In the genomic region with DNA sequence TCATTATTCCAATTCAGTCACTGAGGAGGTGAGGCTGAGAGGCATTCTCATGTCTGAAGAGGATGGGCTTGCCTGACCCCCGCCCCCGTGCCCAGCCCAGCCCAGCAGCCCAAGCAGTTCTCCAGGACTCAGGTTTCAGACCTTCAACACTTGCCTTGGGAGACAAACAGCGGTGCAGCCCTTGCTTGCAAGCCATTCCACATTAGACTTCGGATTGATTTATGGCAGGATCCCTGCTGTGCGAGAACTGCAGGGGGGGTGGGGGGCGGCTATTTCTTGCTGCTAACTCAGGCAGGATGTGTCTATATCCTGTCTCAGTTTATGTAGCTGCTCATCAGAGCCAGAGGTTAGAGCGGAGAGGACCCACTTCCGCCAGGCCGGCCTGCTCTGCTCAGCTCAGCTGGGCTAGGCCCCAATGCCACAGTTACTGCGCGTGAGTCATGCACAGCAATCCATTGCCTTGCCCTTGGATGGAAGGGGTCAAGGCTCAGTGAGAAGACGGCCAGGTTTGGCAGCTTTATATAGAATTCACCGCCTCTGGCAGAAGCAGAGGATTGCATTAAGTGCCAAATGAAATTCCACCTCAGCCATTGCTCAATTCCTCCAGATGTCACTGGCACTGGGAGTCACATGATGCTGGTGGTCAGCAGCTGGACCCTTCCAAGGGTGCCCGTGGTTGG, we compare ENCODE assay signal across 8 cellular contexts. TPM values are rescaled to one million over a fixed set of nuclear protein-coding genes. Genes with fewer than 3 reads are reported as not detected.
DNase-seq lines count a peak whose midpoint lies in the region; ATAC-seq and TF ChIP-seq lines count a peak whose summit lies in the region.

No MANE protein-coding gene starts in this region.

- intact Hi-C loops in A673 (cut with micrococcal nuclease; ENCODE audit: unreplicated experiment) = no loop called here
- intact Hi-C loops in left cardiac atrium (cut with DNase I) = loop anchor here in 1 of 2 donors (10.0 kb wide), 1 partner anchor 117 kb away; no protein-coding TSS in a partner anchor

- H3K27me3 Mint-ChIP-seq in activated naive CD8-positive, alpha-beta T cell = no peaks in the 10 kb centered on the region

- POLR2A ChIA-PET in A673 (lab: Charles Lee; ENCODE audit: low non-redundant PET) = no interaction called here

- DNase-seq in A673 (ENCODE audit: low spot score) (peak; percentile 75), RWPE2 (ENCODE audit: low spot score) (no peak), left cardiac atrium (peak; percentile 89), retinal pigment epithelial cell (ENCODE audit: low read depth) (peak; percentile 69), DMS53 treated with DMSO at 0.1 percent for 48 hours (lab: John Stamatoyannopoulos, UW; ENCODE audit: unreplicated experiment) (no peak)

- H3K4me1 Mint-ChIP-seq in activated naive CD8-positive, alpha-beta T cell (ENCODE audit: low read depth) = peaks cover 70% of the 10 kb centered on the region

- CTCF ChIA-PET in A673 (lab: Charles Lee) = no interaction called here

- ATAC-seq in GM19035 (IDR thresholded peaks at IDR 0.05; ENCODE audit: unreplicated experiment) (peak; percentile 60), HG03139 (IDR thresholded peaks at IDR 0.05; ENCODE audit: unreplicated experiment) (peak; percentile 67), RWPE2 (ENCODE audit: low read depth) (peak; percentile 37; the same call in 1 of the 3 replicates), left cardiac atrium (peak; percentile 76 to 89)

- peaks cover 25% of the 10 kb centered on the region for H3K4me1 ChIP-seq in A673 (ENCODE audit: insufficient read depth, low read length, poor library complexity, severe bottlenecking)
- H3K4me1 ChIP-seq in RWPE2 (ENCODE audit: insufficient read depth, poor library complexity, severe bottlenecking) = no peaks in the 10 kb centered on the region

- no peaks in the 10 kb centered on the region for H3K36me3 ChIP-seq in A673 (ENCODE audit: insufficient read depth, low read length, poor library complexity, severe bottlenecking)
- H3K36me3 ChIP-seq in RWPE2 (ENCODE audit: low read depth) = no peaks in the 10 kb centered on the region

- TF ChIP-seq CTCF in A673 (conservative IDR thresholded peaks at IDR 0.05; ENCODE audit: low read depth, low read length) = no peak
- no peak for TF ChIP-seq CTCF in RWPE2 (IDR thresholded peaks at IDR 0.05; ENCODE audit: poor library complexity, severe bottlenecking)
- no peak for TF ChIP-seq CTCF in retinal pigment epithelial cell (conservative IDR thresholded peaks at IDR 0.05; ENCODE audit: low read depth, low read length)

- H3K27me3 ChIP-seq in A673 (replicated peaks; ENCODE audit: insufficient read depth, low read depth, low read length, poor library complexity) (no peaks in the 10 kb centered on the region), RWPE2 (ENCODE audit: insufficient read depth, poor library complexity, severe bottlenecking) (peaks cover 8% of the 10 kb centered on the region)

- H3K9me3 ChIP-seq in A673 (ENCODE audit: low read depth, low read length, poor library complexity, severe bottlenecking) = no peaks in the 10 kb centered on the region
- no peaks in the 10 kb centered on the region for H3K9me3 ChIP-seq in RWPE2 (ENCODE audit: severe bottlenecking)

- H3K9me3 Mint-ChIP-seq in activated naive CD8-positive, alpha-beta T cell (ENCODE audit: low read depth) = no peaks in the 10 kb centered on the region

- H3K4me3 ChIP-seq in A673 (ENCODE audit: low read depth, low read length, poor library complexity, severe bottlenecking) (no peak overlapping the region), RWPE2 (ENCODE audit: severe bottlenecking) (no peak overlapping the region), retinal pigment epithelial cell (ENCODE audit: low read length) (no peak overlapping the region)

- peak overlapping the region; percentile 100 for H3K4me3 Mint-ChIP-seq in activated naive CD8-positive, alpha-beta T cell

- no TSS peak for BruUV-seq in A673 (replicated peaks; lab: Mats Ljungman, UMichigan)

- peaks cover 13% of the 10 kb centered on the region for H3K36me3 Mint-ChIP-seq in activated naive CD8-positive, alpha-beta T cell

- peak overlapping the region; percentile 99 for H3K27ac Mint-ChIP-seq in activated naive CD8-positive, alpha-beta T cell

- H3K27ac ChIP-seq in A673 (ENCODE audit: low read depth, low read length, poor library complexity, severe bottlenecking) (no peak overlapping the region), RWPE2 (ENCODE audit: poor library complexity, severe bottlenecking) (no peak overlapping the region)

RNA-seq across cellular contexts. Expression of a gene that starts 1.8 kb away (rescaled TPM):
- total RNA-seq in A673 (2021) (0.75 TPM in 1 of 2 replicates, not detected in the other), left cardiac atrium (10 to 100 TPM; 77.1 to 86.8 TPM)

Comparison
In these comparisons a context has a peak if more than half of its experiments do, and no peak if none do; other contexts are left out.
1. DNase-seq: peak in A673 (single experiment), left cardiac atrium (single experiment) and retinal pigment epithelial cell (single experiment); none in RWPE2 (single experiment) and DMS53 treated with DMSO at 0.1 percent for 48 hours (single experiment).
2. RNA of a gene that starts 1.8 kb away (total RNA-seq): 77.1 to 86.8 TPM in left cardiac atrium; 0.75 TPM in A673; every median in the first group is over 10 times any median in the second.
3. Peak in every context shown above with its lines, with median percentiles within 50 percentile points of each other: ATAC-seq.